In genomic region chr9:137434498-137435380, GRCh38 we compare ENCODE assay signal across 1 cellular context.
TF ChIP-seq lines count a peak whose summit lies in the region.

No MANE protein-coding gene starts in this region.

TF ChIP-seq in WTC11, 78 proteins besides CTCF, POLR2A, EP300 and RAD21 (continued from another document):
- TF ChIP-seq, protein P1, sequence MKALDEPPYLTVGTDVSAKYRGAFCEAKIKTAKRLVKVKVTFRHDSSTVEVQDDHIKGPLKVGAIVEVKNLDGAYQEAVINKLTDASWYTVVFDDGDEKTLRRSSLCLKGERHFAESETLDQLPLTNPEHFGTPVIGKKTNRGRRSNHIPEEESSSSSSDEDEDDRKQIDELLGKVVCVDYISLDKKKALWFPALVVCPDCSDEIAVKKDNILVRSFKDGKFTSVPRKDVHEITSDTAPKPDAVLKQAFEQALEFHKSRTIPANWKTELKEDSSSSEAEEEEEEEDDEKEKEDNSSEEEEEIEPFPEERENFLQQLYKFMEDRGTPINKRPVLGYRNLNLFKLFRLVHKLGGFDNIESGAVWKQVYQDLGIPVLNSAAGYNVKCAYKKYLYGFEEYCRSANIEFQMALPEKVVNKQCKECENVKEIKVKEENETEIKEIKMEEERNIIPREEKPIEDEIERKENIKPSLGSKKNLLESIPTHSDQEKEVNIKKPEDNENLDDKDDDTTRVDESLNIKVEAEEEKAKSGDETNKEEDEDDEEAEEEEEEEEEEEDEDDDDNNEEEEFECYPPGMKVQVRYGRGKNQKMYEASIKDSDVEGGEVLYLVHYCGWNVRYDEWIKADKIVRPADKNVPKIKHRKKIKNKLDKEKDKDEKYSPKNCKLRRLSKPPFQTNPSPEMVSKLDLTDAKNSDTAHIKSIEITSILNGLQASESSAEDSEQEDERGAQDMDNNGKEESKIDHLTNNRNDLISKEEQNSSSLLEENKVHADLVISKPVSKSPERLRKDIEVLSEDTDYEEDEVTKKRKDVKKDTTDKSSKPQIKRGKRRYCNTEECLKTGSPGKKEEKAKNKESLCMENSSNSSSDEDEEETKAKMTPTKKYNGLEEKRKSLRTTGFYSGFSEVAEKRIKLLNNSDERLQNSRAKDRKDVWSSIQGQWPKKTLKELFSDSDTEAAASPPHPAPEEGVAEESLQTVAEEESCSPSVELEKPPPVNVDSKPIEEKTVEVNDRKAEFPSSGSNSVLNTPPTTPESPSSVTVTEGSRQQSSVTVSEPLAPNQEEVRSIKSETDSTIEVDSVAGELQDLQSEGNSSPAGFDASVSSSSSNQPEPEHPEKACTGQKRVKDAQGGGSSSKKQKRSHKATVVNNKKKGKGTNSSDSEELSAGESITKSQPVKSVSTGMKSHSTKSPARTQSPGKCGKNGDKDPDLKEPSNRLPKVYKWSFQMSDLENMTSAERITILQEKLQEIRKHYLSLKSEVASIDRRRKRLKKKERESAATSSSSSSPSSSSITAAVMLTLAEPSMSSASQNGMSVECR (CRISPR knock-in tag; IDR thresholded peaks at IDR 0.05; ENCODE audit: borderline replicate concordance): no peak
- TF ChIP-seq SP1 (CRISPR knock-in tag; conservative IDR thresholded peaks at IDR 0.05) (no peak), ERG (CRISPR knock-in tag; IDR thresholded peaks at IDR 0.05) (no peak), ZNF512 (CRISPR knock-in tag; IDR thresholded peaks at IDR 0.05; ENCODE audit: borderline replicate concordance) (no peak), CBFB (CRISPR knock-in tag; IDR thresholded peaks at IDR 0.05; ENCODE audit: low read depth) (no peak), MYBL2 (CRISPR knock-in tag; IDR thresholded peaks at IDR 0.05) (no peak), STAT6 (CRISPR knock-in tag; conservative IDR thresholded peaks at IDR 0.05; ENCODE audit: low read depth) (no peak), SOX15 (CRISPR knock-in tag; IDR thresholded peaks at IDR 0.05) (no peak)
